Comparison of ENCODE assay signal across 8 cellular contexts in genomic region chr6:138287144-138287955, GRCh38.
DNase-seq lines count a peak whose midpoint lies in the region; ATAC-seq and TF ChIP-seq lines count a peak whose summit lies in the region.

No MANE protein-coding gene starts in this region.

- ATAC-seq in HG02623 (IDR thresholded peaks at IDR 0.05; ENCODE audit: unreplicated experiment) (peak; percentile 45), omental fat pad (ENCODE audit: low FRiP score) (no peak)

- H3K9me3 ChIP-seq in ovary, result no peaks in the 10 kb centered on the region

- H3K27ac ChIP-seq in ovary, result no peak overlapping the region

- TF ChIP-seq CTCF in ovary (IDR thresholded peaks at IDR 0.05), result no peak
- no peak for TF ChIP-seq CTCF in omental fat pad (IDR thresholded peaks at IDR 0.05)

- peak; percentile 76 for DNase-seq in G401 (ENCODE audit: low spot score)
- DNase-seq in NCI-H510A treated with DMSO at 0.1 percent for 48 hours (lab: John Stamatoyannopoulos, UW), result peak; percentile 75
- peak; percentile 20 for DNase-seq in activated T-cell treated with anti-CD3 and anti-CD28 coated beads for 48 hours (ENCODE audit: low read depth)
- DNase-seq in germinal center (ENCODE audit: low spot score), result peak; percentile 26
- DNase-seq in stimulated activated CD4-positive, alpha-beta T cell treated with anti-CD3 and anti-CD28 coated beads, Interleukin-1b, Interleukin-23, amount 100 ng/mL, for 24 hours (ENCODE audit: low read depth in 4 of 4, low spot score in 1 of 4), result peak; percentile 6 to 21 (median 15)
- DNase-seq in ovary, result no peak
- no peak for DNase-seq in omental fat pad (ENCODE audit: low spot score)

- no peak overlapping the region for H3K4me3 ChIP-seq in ovary

- no peaks in the 10 kb centered on the region for H3K4me1 ChIP-seq in ovary (ENCODE audit: insufficient read depth)

- WGBS in ovary, 3 donors, result 80 to 84% (median 83%) methylated on average over 11 of the region's 11 CpGs

- in situ Hi-C loops in G401 (cut with HindIII; ENCODE audit: low sequenced_read_pairs), result no loop called here

- TF ChIP-seq POLR2A in ovary (IDR thresholded peaks at IDR 0.05), result no peak

- intact Hi-C loops in ovary (cut with DNase I), result no loop called here

- no peaks in the 10 kb centered on the region for H3K36me3 ChIP-seq in ovary

- no peaks in the 10 kb centered on the region for H3K27me3 ChIP-seq in ovary

- TF ChIP-seq EP300 in ovary (IDR thresholded peaks at IDR 0.05), result no peak

Comparison
In these comparisons a context has a peak if more than half of its experiments do, and no peak if none do; other contexts are left out.
1. DNase-seq: peak in G401 (single experiment), NCI-H510A treated with DMSO at 0.1 percent for 48 hours (single experiment), activated T-cell treated with anti-CD3 and anti-CD28 coated beads for 48 hours (single experiment), germinal center (single experiment) and stimulated activated CD4-positive, alpha-beta T cell treated with anti-CD3 and anti-CD28 coated beads, Interleukin-1b, Interleukin-23, amount 100 ng/mL, for 24 hours (4 of 4); none in ovary (0 of 5) and omental fat pad (single experiment).